8 cellular contexts compared by ENCODE assay signal in the genomic region with DNA sequence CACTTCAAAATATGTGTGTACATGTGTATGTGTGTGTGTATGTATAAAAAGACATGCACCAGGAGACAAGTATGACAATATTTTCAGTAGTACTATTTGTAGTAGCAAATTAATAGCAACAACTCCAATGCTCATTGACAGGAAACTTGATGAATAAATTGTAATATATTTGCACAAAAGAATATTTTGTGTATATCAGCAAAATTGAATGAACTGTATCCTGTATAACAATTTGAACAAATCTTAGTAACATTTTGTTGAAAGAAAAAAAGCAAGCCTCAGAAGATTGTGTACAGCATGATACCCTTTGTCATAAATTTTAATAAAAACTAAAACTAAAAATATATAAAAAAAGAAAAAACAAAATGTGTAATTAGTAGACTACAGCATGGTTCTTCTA.
"Had no signal": no experiment of that assay in that cellular context is flagged by ENCODE, and none has a peak within 500 bp of the region (broad histone marks: within the 10 kb centered on the region; RNA-seq: fewer than 3 reads in every experiment).

No MANE protein-coding gene starts in this region.

- DNase-seq: GDM1, GF-D8 had no signal

- H3K4me3 ChIP-seq: GM12878 had no signal

- FAIRE-seq: G401.6, GM12878, GM12891, GM12892, GM18507, GM19239 had no signal
